Comparison of ENCODE assay signal across 11 cellular contexts in the genomic region with DNA sequence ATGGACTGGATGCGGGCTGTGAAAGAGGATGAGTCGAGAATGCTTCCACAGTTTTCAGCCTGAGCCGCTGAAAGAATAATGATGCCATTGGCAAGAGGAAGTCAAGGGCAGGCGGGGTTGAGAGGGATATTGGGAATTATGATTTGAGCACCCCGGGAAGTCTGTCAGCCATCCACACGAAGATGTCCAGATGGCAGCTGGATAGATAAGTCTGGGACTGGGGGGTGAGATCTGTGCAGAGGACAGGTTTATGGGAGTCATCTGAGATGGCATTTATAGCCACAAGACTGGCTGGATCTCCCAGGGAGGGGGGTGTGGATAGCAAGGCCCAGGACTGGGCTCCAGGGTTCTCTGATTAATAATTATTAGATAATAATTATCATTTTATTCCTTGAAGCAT. TPM values are rescaled to one million over a fixed set of nuclear protein-coding genes. Genes with fewer than 3 reads are reported as not detected.
DNase-seq lines count a peak whose midpoint lies in the region; ATAC-seq and TF ChIP-seq lines count a peak whose summit lies in the region.
"Had no signal": no experiment of that assay in that cellular context is flagged by ENCODE, and none has a peak within 500 bp of the region (broad histone marks: within the 10 kb centered on the region; RNA-seq: fewer than 3 reads in every experiment).

No MANE protein-coding gene starts in this region.

- CTCF ChIA-PET in mammary epithelial cell (lab: Charles Lee; ENCODE audit: low non-redundant PET), result no interaction called here

- TF ChIP-seq EP300 in neural cell (conservative IDR thresholded peaks at IDR 0.05; ENCODE audit: poor library complexity, severe bottlenecking), result no peak

- peaks cover 6% of the 10 kb centered on the region for H3F3A ChIP-seq in neural cell (ENCODE audit: insufficient read depth, low read length, poor library complexity, severe bottlenecking)

- H3K36me3 ChIP-seq in breast epithelium, result no peaks in the 10 kb centered on the region
- no peaks in the 10 kb centered on the region for H3K36me3 ChIP-seq in mammary epithelial cell (ENCODE audit: insufficient read depth, low read length)
- H3K36me3 ChIP-seq in neural cell (ENCODE audit: insufficient read depth, low read length), result no peaks in the 10 kb centered on the region

- H3K4me1 ChIP-seq in breast epithelium (no peaks in the 10 kb centered on the region), mammary epithelial cell (ENCODE audit: insufficient read depth, low read length) (peaks cover 14% of the 10 kb centered on the region)

- H3K27ac ChIP-seq in breast epithelium, result peak overlapping the region; percentile 23 to 62
- no peak overlapping the region for H3K27ac ChIP-seq in mammary epithelial cell (ENCODE audit: insufficient read depth, low read depth, low read length)
- no peak overlapping the region for H3K27ac ChIP-seq in neural cell (ENCODE audit: low read length)

- H2AFZ ChIP-seq in mammary epithelial cell (ENCODE audit: low read depth, low read length) (no peak overlapping the region), neural cell (ENCODE audit: low read depth, low read length) (no peak overlapping the region)

- no peaks in the 10 kb centered on the region for H4K20me1 ChIP-seq in mammary epithelial cell (ENCODE audit: insufficient read depth, low read length)
- H4K20me1 ChIP-seq in neural cell (ENCODE audit: insufficient read depth), result no peaks in the 10 kb centered on the region

- intact Hi-C loops in breast epithelium (cut with DNase I; ENCODE audit: low total_unique reads) (no loop called here), mammary epithelial cell (cut with micrococcal nuclease) (no loop called here)

- no peak overlapping the region for H3K9ac ChIP-seq in mammary epithelial cell (ENCODE audit: insufficient read depth, low read length)
- H3K9ac ChIP-seq in neural cell (ENCODE audit: low read length), result no peak overlapping the region

- no peak for TF ChIP-seq POLR2A in breast epithelium (IDR thresholded peaks at IDR 0.05)

- peaks cover 7% of the 10 kb centered on the region for H3K27me3 Mint-ChIP-seq in brain
- H3K27me3 Mint-ChIP-seq in type B pancreatic cell, result no peaks in the 10 kb centered on the region
- H3K27me3 Mint-ChIP-seq: central memory CD8-positive, alpha-beta T cell; stimulated activated naive B cell treated with anti-CD40 and anti-IgM and Interleukin-4, amounts not matched to agents 10 μg/mL and 1 μg/mL and 100 μg/mL, for 72 hours had no signal

- ATAC-seq in HG02763 (IDR thresholded peaks at IDR 0.05; ENCODE audit: unreplicated experiment), result no peak
- ATAC-seq in HG03139 (IDR thresholded peaks at IDR 0.05; ENCODE audit: unreplicated experiment), result no peak
- ATAC-seq: stimulated activated naive B cell treated with anti-CD40 and anti-IgM and Interleukin-4, amounts not matched to agents 10 μg/mL and 1 μg/mL and 100 μg/mL, for 72 hours had no signal

- peak overlapping the region; percentile 41 to 79 (median 75) for H3K4me3 Mint-ChIP-seq in brain
- H3K4me3 Mint-ChIP-seq in type B pancreatic cell, result peak overlapping the region; percentile 5
- H3K4me3 Mint-ChIP-seq: central memory CD8-positive, alpha-beta T cell had no signal

- H3K4me3 ChIP-seq in breast epithelium (no peak overlapping the region), mammary epithelial cell (replicated peaks in 1 of 3; ENCODE audit: insufficient read depth in 1 of 3, low read depth in 2 of 3, low read length in 3 of 3) (no peak overlapping the region), neural cell (ENCODE audit: low read length) (peak overlapping the region; percentile 40)
- H3K4me3 ChIP-seq: lung had no signal

- no TSS peak for BruUV-seq in mammary epithelial cell (replicated peaks; lab: Mats Ljungman, UMichigan)

- H3K36me3 Mint-ChIP-seq in brain, result peaks cover 6% of the 10 kb centered on the region
- peaks cover 6% of the 10 kb centered on the region for H3K36me3 Mint-ChIP-seq in type B pancreatic cell

- dilution Hi-C loops in mammary epithelial cell (cut with HindIII; ENCODE audit: low sequenced_read_pairs), result no loop called here

- 86% methylated on average over 6 of the region's 6 CpGs for WGBS in mammary epithelial cell (ENCODE audit: low coverage, missing lambda C conversion rate)

- H3K4me2 ChIP-seq in mammary epithelial cell (ENCODE audit: insufficient read depth, low read depth, low read length), result no peak overlapping the region
- H3K4me2 ChIP-seq in neural cell (ENCODE audit: low read length), result no peak overlapping the region

- H3K27me3 ChIP-seq in breast epithelium (no peaks in the 10 kb centered on the region), mammary epithelial cell (ENCODE audit: insufficient read depth, low read length) (no peaks in the 10 kb centered on the region), neural cell (ENCODE audit: insufficient read depth, low read depth, low read length) (no peaks in the 10 kb centered on the region)

- no peaks in the 10 kb centered on the region for H3K9me2 ChIP-seq in neural cell (ENCODE audit: insufficient read depth, low read length)

- peaks cover 0 to 15% (median 0%) of the 10 kb centered on the region in 5 experiments for H3K9me3 Mint-ChIP-seq in brain
- H3K9me3 Mint-ChIP-seq in type B pancreatic cell, result no peaks in the 10 kb centered on the region
- H3K9me3 Mint-ChIP-seq: central memory CD8-positive, alpha-beta T cell had no signal

- H3K79me2 ChIP-seq in mammary epithelial cell (ENCODE audit: insufficient read depth, low read length), result peaks cover 30% of the 10 kb centered on the region
- no peaks in the 10 kb centered on the region for H3K79me2 ChIP-seq in neural cell (replicated peaks; ENCODE audit: insufficient read depth, low read length)

- DNase-seq in breast epithelium (ENCODE audit: low spot score in 2 of 2) (no peak), mammary epithelial cell (no peak), type B pancreatic cell (ENCODE audit: extremely low spot score, unreplicated experiment) (no peak)
- DNase-seq in stimulated activated CD4-positive, alpha-beta T cell treated with anti-CD3 and anti-CD28 coated beads, Interleukin-1b, Interleukin-23, amount 100 ng/mL, for 48 hours, result no peak

- H3K4me1 Mint-ChIP-seq in brain (peaks cover 52% of the 10 kb centered on the region), type B pancreatic cell (ENCODE audit: unreplicated experiment) (peaks cover 22% of the 10 kb centered on the region)

- TF ChIP-seq CTCF in breast epithelium (IDR thresholded peaks at IDR 0.05) (no peak), mammary epithelial cell (conservative IDR thresholded peaks at IDR 0.05 in 1 of 2, IDR thresholded peaks at IDR 0.05 in 1 of 2; ENCODE audit: extremely low read depth in 1 of 2, insufficient read depth in 1 of 2, low read depth in 1 of 2, low read length in 2 of 2) (no peak), brain (conservative IDR thresholded peaks at IDR 0.05) (no peak), neural cell (IDR thresholded peaks at IDR 0.05; ENCODE audit: poor library complexity, severe bottlenecking) (no peak), type B pancreatic cell (conservative IDR thresholded peaks at IDR 0.05) (no peak)

- in situ Hi-C loops in mammary epithelial cell (cut with MboI; ENCODE audit: low sequenced_read_pairs in 2 of 2), result no loop called here

- no peaks in the 10 kb centered on the region for H3K9me3 ChIP-seq in breast epithelium
- no peaks in the 10 kb centered on the region for H3K9me3 ChIP-seq in mammary epithelial cell (replicated peaks; ENCODE audit: insufficient read depth, low read length)
- no peaks in the 10 kb centered on the region for H3K9me3 ChIP-seq in neural cell (ENCODE audit: low read length)

- H3K27ac Mint-ChIP-seq in brain, result peak overlapping the region; percentile 76 to 99 (median 94)
- no peak overlapping the region for H3K27ac Mint-ChIP-seq in type B pancreatic cell

- TF ChIP-seq RAD21 in neural cell (conservative IDR thresholded peaks at IDR 0.05), result no peak

TF ChIP-seq in neural cell, 6 proteins besides CTCF, POLR2A, EP300 and RAD21 (continues in another document):
- TF ChIP-seq MXI1 (conservative IDR thresholded peaks at IDR 0.05; ENCODE audit: poor library complexity, severe bottlenecking), result no peak
- TF ChIP-seq EZH2 (IDR thresholded peaks at IDR 0.05; ENCODE audit: borderline replicate concordance, insufficient read depth, low read length, poor library complexity, severe bottlenecking), result no peak

RNA-seq across cellular contexts. Expression of gene STIP1, which starts 5.1 kb away (rescaled TPM):
- total RNA-seq in breast epithelium, result 100 to 1,000 TPM in 2 of 3 donors, 10 to 100 TPM in 1; 88.5 to 114 (median 106) TPM
- total RNA-seq in mammary epithelial cell, result 100 to 1,000 TPM; 105 to 173 TPM
- polyA plus RNA-seq in mammary epithelial cell, result 187 TPM
- 270 TPM for polyA minus RNA-seq in mammary epithelial cell
- polyA plus RNA-seq in brain (ENCODE audit: insufficient read depth, low read depth, low replicate concordance), result 307 TPM
- polyA plus RNA-seq in neural cell, result 161 and 174 TPM in 2 replicates
- polyA minus RNA-seq in neural cell, result 116 and 139 TPM in 2 replicates
- 176 and 206 TPM in 2 replicates for total RNA-seq in type B pancreatic cell (ENCODE audit: low replicate concordance)

RNA-seq across cellular contexts. Expression of gene MACROD1, which starts 15.0 kb away (rescaled TPM):
- total RNA-seq in breast epithelium, result 100 to 1,000 TPM in 1 of 3 donors, 10 to 100 TPM in 2; 19.7 to 113 (median 40.3) TPM
- 10 to 100 TPM; 11.4 to 13.2 TPM for total RNA-seq in mammary epithelial cell
- 6.6 TPM for polyA plus RNA-seq in mammary epithelial cell
- polyA minus RNA-seq in mammary epithelial cell, result not detected
- 59.5 TPM for polyA plus RNA-seq in brain (ENCODE audit: insufficient read depth, low read depth, low replicate concordance)
- 19.9 and 30.8 TPM in 2 replicates for polyA plus RNA-seq in neural cell
- 7.8 and 8.2 TPM in 2 replicates for polyA minus RNA-seq in neural cell
- total RNA-seq in type B pancreatic cell (ENCODE audit: low replicate concordance), result 21.1 and 22.3 TPM in 2 replicates

RNA-seq across cellular contexts. Expression of gene FERMT3, which starts 25.6 kb away (rescaled TPM):
- 10 to 100 TPM; 14.0 to 42.2 (median 17.4) TPM for total RNA-seq in breast epithelium
- total RNA-seq in mammary epithelial cell, result 1 to 10 TPM; 1.5 to 1.9 TPM
- polyA plus RNA-seq in mammary epithelial cell, result 0.58 TPM
- not detected for polyA minus RNA-seq in mammary epithelial cell
- 5.6 TPM for polyA plus RNA-seq in brain (ENCODE audit: insufficient read depth, low read depth, low replicate concordance)
- 0.89 TPM in 1 of 2 replicates, not detected in the other for polyA plus RNA-seq in neural cell
- 0.73 and 0.81 TPM in 2 replicates for polyA minus RNA-seq in neural cell
- total RNA-seq in type B pancreatic cell (ENCODE audit: low replicate concordance), result 3.5 and 6.9 TPM in 2 replicates

RNA-seq across cellular contexts. Expression of gene TRPT1, which starts 45.1 kb away (rescaled TPM):
- 10 to 100 TPM; 42.9 to 54.1 (median 51.1) TPM for total RNA-seq in breast epithelium
- 10 to 100 TPM; 21.5 to 36.0 TPM for total RNA-seq in mammary epithelial cell
- 37.2 TPM for polyA plus RNA-seq in mammary epithelial cell
- 37.3 TPM for polyA minus RNA-seq in mammary epithelial cell
- 89.7 TPM for polyA plus RNA-seq in brain (ENCODE audit: insufficient read depth, low read depth, low replicate concordance)
- polyA plus RNA-seq in neural cell, result 67.2 and 75.8 TPM in 2 replicates
- polyA minus RNA-seq in neural cell, result 17.0 and 23.3 TPM in 2 replicates
- 34.2 and 38.9 TPM in 2 replicates for total RNA-seq in type B pancreatic cell (ENCODE audit: low replicate concordance)

RNA-seq across cellular contexts. Expression of gene NUDT22, which starts 45.2 kb away (rescaled TPM):
- total RNA-seq in breast epithelium (10 to 100 TPM; 34.2 to 58.0 (median 36.7) TPM), mammary epithelial cell (10 to 100 TPM; 52.5 to 64.7 TPM), type B pancreatic cell (ENCODE audit: low replicate concordance) (47.9 and 49.0 TPM in 2 replicates)
- polyA plus RNA-seq in mammary epithelial cell (37.2 TPM), brain (ENCODE audit: insufficient read depth, low read depth, low replicate concordance) (53.5 TPM), neural cell (47.3 and 62.1 TPM in 2 replicates)
- polyA minus RNA-seq in mammary epithelial cell (61.6 TPM), neural cell (16.4 and 21.2 TPM in 2 replicates)

Comparison
In these comparisons a context has a peak if more than half of its experiments do, and no peak if none do; other contexts are left out.
1. H3K27ac ChIP-seq: peak in breast epithelium (2 of 2); none in mammary epithelial cell (single experiment) and neural cell (single experiment).